8 cellular contexts compared by ENCODE assay signal in the genomic region with DNA sequence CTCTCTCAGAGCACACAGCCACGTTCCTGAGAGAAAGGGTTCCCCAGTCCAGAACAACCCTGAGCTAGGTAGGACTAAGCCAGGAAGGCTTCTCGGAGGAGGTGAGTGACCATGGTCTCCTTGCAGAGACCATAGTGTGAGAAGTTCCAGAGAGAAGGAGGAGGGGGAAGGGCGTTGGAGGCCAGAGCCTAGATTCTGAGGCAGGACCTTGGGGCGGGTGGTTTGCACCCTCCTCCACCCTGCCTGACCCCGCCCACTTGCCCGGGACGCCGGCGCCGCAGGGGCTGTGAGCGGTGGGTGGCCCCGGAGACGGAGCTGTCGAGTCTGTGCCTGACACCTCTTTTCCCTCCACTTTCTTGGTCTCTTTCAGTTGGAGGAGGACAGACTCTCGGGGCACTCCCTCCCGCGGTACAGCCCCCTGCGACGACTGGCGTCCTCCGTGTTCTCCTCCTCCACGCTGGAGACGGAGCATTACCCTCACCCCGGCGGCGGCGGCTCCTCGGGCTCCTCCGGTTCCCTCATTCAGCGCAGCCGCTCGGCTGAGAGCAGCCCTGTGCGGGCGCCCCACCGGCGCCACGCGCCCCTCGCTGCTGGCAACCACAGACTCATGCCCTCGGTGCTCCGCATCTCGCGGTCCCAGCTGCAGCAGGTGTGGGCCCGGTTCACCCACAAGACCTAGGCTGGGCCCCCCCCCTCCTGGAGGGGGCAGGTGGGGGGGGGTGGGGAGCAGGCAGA. TPM values are rescaled to one million over a fixed set of nuclear protein-coding genes. Genes with fewer than 3 reads are reported as not detected.
DNase-seq lines count a peak whose midpoint lies in the region; ATAC-seq and TF ChIP-seq lines count a peak whose summit lies in the region.

No MANE protein-coding gene starts in this region.

- no peak for TF ChIP-seq CTCF in 22Rv1 (IDR thresholded peaks at IDR 0.05)

- H3K4me3 Mint-ChIP-seq in activated naive CD8-positive, alpha-beta T cell treated with anti-CD3 and anti-CD28 coated beads, Interleukin-2, amount 10 ng/mL, durations not matched to agents 7 days and 5 days = peak overlapping the region; percentile 66
- peak overlapping the region; percentile 57 for H3K4me3 Mint-ChIP-seq in stimulated activated memory B cell treated with anti-CD40 and anti-IgM and Interleukin-4, amounts not matched to agents 10 μg/mL and 1 μg/mL and 100 μg/mL, for 72 hours

- no peaks in the 10 kb centered on the region for H3K27me3 ChIP-seq in layer of hippocampus (ENCODE audit: control insufficient read depth, insufficient read depth, low read length)

- no peaks in the 10 kb centered on the region for H3K36me3 Mint-ChIP-seq in activated naive CD8-positive, alpha-beta T cell treated with anti-CD3 and anti-CD28 coated beads, Interleukin-2, amount 10 ng/mL, durations not matched to agents 7 days and 5 days
- H3K36me3 Mint-ChIP-seq in stimulated activated memory B cell treated with anti-CD40 and anti-IgM and Interleukin-4, amounts not matched to agents 10 μg/mL and 1 μg/mL and 100 μg/mL, for 72 hours = no peaks in the 10 kb centered on the region

- H3K4me1 Mint-ChIP-seq in activated naive CD8-positive, alpha-beta T cell treated with anti-CD3 and anti-CD28 coated beads, Interleukin-2, amount 10 ng/mL, durations not matched to agents 7 days and 5 days = peaks cover 5% of the 10 kb centered on the region
- H3K4me1 Mint-ChIP-seq in stimulated activated memory B cell treated with anti-CD40 and anti-IgM and Interleukin-4, amounts not matched to agents 10 μg/mL and 1 μg/mL and 100 μg/mL, for 72 hours = peaks cover 48% of the 10 kb centered on the region

- H3K27ac Mint-ChIP-seq in activated naive CD8-positive, alpha-beta T cell treated with anti-CD3 and anti-CD28 coated beads, Interleukin-2, amount 10 ng/mL, durations not matched to agents 7 days and 5 days = peak overlapping the region; percentile 23
- H3K27ac Mint-ChIP-seq in stimulated activated memory B cell treated with anti-CD40 and anti-IgM and Interleukin-4, amounts not matched to agents 10 μg/mL and 1 μg/mL and 100 μg/mL, for 72 hours = peak overlapping the region; percentile 73

- peaks cover 44% of the 10 kb centered on the region for H3K27me3 Mint-ChIP-seq in activated naive CD8-positive, alpha-beta T cell treated with anti-CD3 and anti-CD28 coated beads, Interleukin-2, amount 10 ng/mL, durations not matched to agents 7 days and 5 days
- peaks cover 15% of the 10 kb centered on the region for H3K27me3 Mint-ChIP-seq in stimulated activated memory B cell treated with anti-CD40 and anti-IgM and Interleukin-4, amounts not matched to agents 10 μg/mL and 1 μg/mL and 100 μg/mL, for 72 hours

- ATAC-seq in activated naive CD8-positive, alpha-beta T cell treated with anti-CD3 and anti-CD28 coated beads, Interleukin-2, amount 10 ng/mL, durations not matched to agents 7 days and 5 days (ENCODE audit: low read depth) = peak; percentile 62
- no peak for ATAC-seq in stimulated activated memory B cell treated with anti-CD40 and anti-IgM and Interleukin-4, amounts not matched to agents 10 μg/mL and 1 μg/mL and 100 μg/mL, for 72 hours
- ATAC-seq in GM21786 (IDR thresholded peaks at IDR 0.05; ENCODE audit: unreplicated experiment) (no peak), HG03521 (IDR thresholded peaks at IDR 0.05; ENCODE audit: unreplicated experiment) (no peak)

- POLR2A ChIA-PET in activated naive CD8-positive, alpha-beta T cell treated with anti-CD3 and anti-CD28 coated beads, Interleukin-2, amount 10 ng/mL, durations not matched to agents 7 days and 5 days (lab: Charles Lee) = interaction anchor here (1.1 kb wide), 1 partner anchor 340 kb away, joined by 3 read pairs; the partner anchor contains the start of gene CNPY3

- no peaks in the 10 kb centered on the region for H3K9me3 Mint-ChIP-seq in activated naive CD8-positive, alpha-beta T cell treated with anti-CD3 and anti-CD28 coated beads, Interleukin-2, amount 10 ng/mL, durations not matched to agents 7 days and 5 days
- no peaks in the 10 kb centered on the region for H3K9me3 Mint-ChIP-seq in stimulated activated memory B cell treated with anti-CD40 and anti-IgM and Interleukin-4, amounts not matched to agents 10 μg/mL and 1 μg/mL and 100 μg/mL, for 72 hours

- DNase-seq in NOMO-1 treated with DMSO at 0.1 percent for 48 hours (lab: John Stamatoyannopoulos, UW; ENCODE audit: unreplicated experiment) (peak; percentile 22), NCI-H526 treated with DMSO at 0.1 percent for 48 hours (lab: John Stamatoyannopoulos, UW) (no peak)
- DNase-seq in activated naive CD8-positive, alpha-beta T cell treated with anti-CD3 and anti-CD28 coated beads, Interleukin-2, amount 10 ng/mL, durations not matched to agents 7 days and 5 days = peak; percentile 55

- H3K27ac ChIP-seq in 22Rv1 (peak overlapping the region; percentile 15; the same call in 1 of the 2 replicates), layer of hippocampus (ENCODE audit: low read depth, low read length) (peak overlapping the region; percentile 69)

RNA-seq across cellular contexts. Expression of gene TTBK1, which starts 26.2 kb away (rescaled TPM):
- total RNA-seq in activated naive CD8-positive, alpha-beta T cell treated with anti-CD3 and anti-CD28 coated beads, Interleukin-2, amount 10 ng/mL, durations not matched to agents 7 days and 5 days = not detected

RNA-seq across cellular contexts. Expression of gene SLC22A7, which starts 28.6 kb away (rescaled TPM):
- not detected for total RNA-seq in activated naive CD8-positive, alpha-beta T cell treated with anti-CD3 and anti-CD28 coated beads, Interleukin-2, amount 10 ng/mL, durations not matched to agents 7 days and 5 days

RNA-seq across cellular contexts. Expression of gene CRIP3, which starts 39.2 kb away (rescaled TPM):
- under 1 TPM; 0.47 to 0.62 TPM for total RNA-seq in activated naive CD8-positive, alpha-beta T cell treated with anti-CD3 and anti-CD28 coated beads, Interleukin-2, amount 10 ng/mL, durations not matched to agents 7 days and 5 days

RNA-seq across cellular contexts. Expression of gene DNPH1, which starts 40.2 kb away (rescaled TPM):
- total RNA-seq in activated naive CD8-positive, alpha-beta T cell treated with anti-CD3 and anti-CD28 coated beads, Interleukin-2, amount 10 ng/mL, durations not matched to agents 7 days and 5 days = 10 to 100 TPM; 42.2 to 43.7 TPM
